ENCODE assay signal across 27 cellular contexts in the genomic region with DNA sequence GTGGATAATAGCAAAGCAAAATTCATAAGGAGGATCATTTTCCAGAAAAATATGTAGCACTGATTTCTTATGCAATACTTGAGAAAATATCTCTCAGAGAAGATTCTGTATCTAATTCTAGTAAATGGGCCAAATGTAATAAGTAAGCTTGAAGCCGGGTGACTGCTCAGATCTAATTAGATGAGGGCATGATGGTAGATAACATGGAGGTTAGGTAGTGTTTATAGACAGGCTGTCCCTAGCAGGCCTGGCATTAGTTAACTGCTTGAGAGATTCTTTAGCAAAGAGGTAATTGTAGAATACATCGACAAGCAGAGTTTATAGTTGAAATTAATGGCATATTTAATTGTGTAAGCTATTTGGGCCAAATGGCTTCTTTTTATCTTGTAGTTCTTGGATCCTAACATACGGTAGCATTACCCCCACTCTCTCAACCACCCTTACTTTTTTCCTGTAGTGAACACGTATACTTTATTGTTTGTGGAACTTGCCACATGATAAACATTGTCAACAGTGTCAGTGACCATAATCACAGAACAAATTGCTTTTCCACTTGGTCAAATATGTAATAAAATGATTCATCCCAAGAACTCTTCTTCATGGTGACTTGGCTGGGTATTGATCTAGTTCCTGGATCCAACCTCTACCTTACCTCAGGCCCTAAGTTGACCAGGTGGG.
"Had no signal": no experiment of that assay in that cellular context is flagged by ENCODE, and none has a peak within 500 bp of the region (broad histone marks: within the 10 kb centered on the region; RNA-seq: fewer than 3 reads in every experiment).

No MANE protein-coding gene starts in this region.

- H3K27me3 ChIP-seq: pancreas, stomach, suprapubic skin, tibial artery, upper lobe of right lung, uterus had no signal

- H3K36me3 ChIP-seq: left ventricle myocardium inferior, pancreas, prostate gland, stomach, suprapubic skin, thoracic aorta, tibial artery, upper lobe of right lung, uterus had no signal

- H3K4me1 ChIP-seq: left ventricle myocardium inferior, pancreas, prostate gland, stomach, suprapubic skin, tibial artery, upper lobe of right lung, uterus had no signal

- FAIRE-seq: islet of Langerhans, kidney, pancreas had no signal

- DNase-seq: hypothalamus; immature natural killer cell; kidney; left ventricle myocardium inferior; midbrain; mucosa of descending colon; naive thymus-derived CD4-positive, alpha-beta T cell; nucleus accumbens; pancreas; posterior cingulate gyrus; retina; right cardiac atrium; stimulated activated CD4-positive, alpha-beta T cell treated with anti-CD3 and anti-CD28 coated beads, Interleukin-12 subunit alpha, Interleukin-12 subunit beta, amount 100 ng/mL, for 4 hours; stimulated activated CD4-positive, alpha-beta T cell treated with anti-CD3 and anti-CD28 coated beads, Interleukin-15, amount 100 ng/mL, for 24 hours; stimulated activated CD4-positive, alpha-beta T cell treated with anti-CD3 and anti-CD28 coated beads, Interleukin-2, amount 100 ng/mL, for 24 hours; stimulated activated CD4-positive, alpha-beta T cell treated with anti-CD3 and anti-CD28 coated beads, Interleukin-4, amount 100 ng/mL, for 1 hour; stimulated activated naive CD8-positive, alpha-beta T cell treated with anti-CD3 and anti-CD28 coated beads, Interleukin-15, Interleukin-2, amounts not matched to agents 100 U/mL and 50 U/mL, for 24 hours; stomach; tibial artery; upper lobe of right lung; uterus had no signal

- H3K4me3 ChIP-seq: left ventricle myocardium inferior, lung, mucosa of descending colon, pancreas, prostate gland, skin epidermis, stomach, suprapubic skin, thoracic aorta, tibial artery, upper lobe of right lung, uterus had no signal

- H3K9me3 ChIP-seq: mucosa of descending colon, pancreas, prostate gland, stomach, suprapubic skin, thoracic aorta, tibial artery, upper lobe of right lung, uterus had no signal

- H3K27ac ChIP-seq: left ventricle myocardium inferior, pancreas, prostate gland, skin epidermis, stomach, suprapubic skin, thoracic aorta, tibial artery, upper lobe of right lung, uterus had no signal
